Comparison of ENCODE assay signal across 1 cellular context in the genomic region with DNA sequence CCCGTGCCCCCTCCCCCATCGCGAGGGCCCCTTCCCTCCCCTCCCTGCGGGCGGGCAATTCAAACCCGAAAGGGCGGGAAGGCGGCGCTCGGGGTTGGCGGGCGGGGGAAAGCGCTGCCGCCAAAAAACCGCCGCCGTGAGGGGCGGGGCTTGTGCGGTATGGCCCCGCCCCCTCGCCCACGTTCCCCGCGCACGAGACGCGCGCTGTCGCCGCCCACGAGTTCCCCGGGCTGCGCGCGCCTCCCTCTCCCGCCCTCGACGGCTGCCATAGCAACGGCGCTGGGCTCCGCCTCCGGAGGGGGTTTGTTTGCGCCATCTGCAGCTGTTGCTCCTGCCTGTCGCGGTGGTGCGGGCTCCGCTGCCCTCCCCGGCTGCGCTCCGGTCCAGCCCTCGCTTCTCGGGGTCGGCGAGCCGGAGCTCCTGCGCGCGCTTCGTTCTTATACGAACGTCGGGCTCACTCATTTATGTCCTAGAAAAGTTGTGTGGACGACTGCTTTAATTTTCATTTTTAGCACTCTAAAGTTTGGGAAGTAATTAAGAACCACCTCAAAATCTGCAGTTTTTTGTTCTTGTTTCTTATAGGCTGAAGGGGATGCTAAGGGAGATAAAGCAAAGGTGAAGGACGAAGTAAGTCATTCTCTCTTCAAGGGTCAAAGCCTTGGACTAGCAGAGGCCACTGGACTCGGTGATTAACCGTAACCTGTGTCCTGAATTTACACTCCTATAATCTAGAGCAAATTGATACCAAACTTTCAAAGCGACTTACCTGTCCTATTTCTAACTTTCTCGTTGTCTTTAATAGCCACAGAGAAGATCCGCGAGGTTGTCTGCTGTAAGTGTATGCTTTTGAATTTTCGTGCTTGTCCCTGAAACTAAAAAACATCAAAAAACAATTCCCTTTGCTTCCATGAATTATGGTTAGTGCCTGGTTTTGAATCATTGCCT.
TF ChIP-seq lines count a peak whose summit lies in the region.

No MANE protein-coding gene starts in this region.

TF ChIP-seq in HCT116, 20 proteins besides CTCF, POLR2A, EP300 and RAD21 (continued from another document):
- TF ChIP-seq TCF7L2 (IDR thresholded peaks at IDR 0.05; ENCODE audit: borderline replicate concordance, extremely low read depth, insufficient read depth, insufficient read length) (peak; percentile 34), CEBPB (IDR thresholded peaks at IDR 0.05; ENCODE audit: low read depth) (peak; percentile 42; the same call in 1 of the 2 replicates), EZH2phosphoT487 (IDR thresholded peaks at IDR 0.05; ENCODE audit: borderline replicate concordance) (no peak), YY1 (IDR thresholded peaks at IDR 0.05; ENCODE audit: extremely low read depth, insufficient replicate concordance, low read depth, low read length) (no peak), SP1 (IDR thresholded peaks at IDR 0.05; ENCODE audit: low read depth) (peak; percentile 45), SIN3A (IDR thresholded peaks at IDR 0.05; ENCODE audit: low read depth) (peak; percentile 42; the same call in 1 of the 2 replicates), SRF (IDR thresholded peaks at IDR 0.05; ENCODE audit: low read depth) (no peak), CBX3 (IDR thresholded peaks at IDR 0.05; ENCODE audit: low read depth) (no peak), POLR2AphosphoS5 (IDR thresholded peaks at IDR 0.05; ENCODE audit: low read depth, low read length) (peak; percentile 84), EGR1 (IDR thresholded peaks at IDR 0.05; ENCODE audit: low read depth) (peak; percentile 99), JUND (IDR thresholded peaks at IDR 0.05) (no peak)
- TF ChIP-seq, protein P1, sequence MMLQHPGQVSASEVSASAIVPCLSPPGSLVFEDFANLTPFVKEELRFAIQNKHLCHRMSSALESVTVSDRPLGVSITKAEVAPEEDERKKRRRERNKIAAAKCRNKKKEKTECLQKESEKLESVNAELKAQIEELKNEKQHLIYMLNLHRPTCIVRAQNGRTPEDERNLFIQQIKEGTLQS (IDR thresholded peaks at IDR 0.05), result no peak
- TF ChIP-seq, protein P2, sequence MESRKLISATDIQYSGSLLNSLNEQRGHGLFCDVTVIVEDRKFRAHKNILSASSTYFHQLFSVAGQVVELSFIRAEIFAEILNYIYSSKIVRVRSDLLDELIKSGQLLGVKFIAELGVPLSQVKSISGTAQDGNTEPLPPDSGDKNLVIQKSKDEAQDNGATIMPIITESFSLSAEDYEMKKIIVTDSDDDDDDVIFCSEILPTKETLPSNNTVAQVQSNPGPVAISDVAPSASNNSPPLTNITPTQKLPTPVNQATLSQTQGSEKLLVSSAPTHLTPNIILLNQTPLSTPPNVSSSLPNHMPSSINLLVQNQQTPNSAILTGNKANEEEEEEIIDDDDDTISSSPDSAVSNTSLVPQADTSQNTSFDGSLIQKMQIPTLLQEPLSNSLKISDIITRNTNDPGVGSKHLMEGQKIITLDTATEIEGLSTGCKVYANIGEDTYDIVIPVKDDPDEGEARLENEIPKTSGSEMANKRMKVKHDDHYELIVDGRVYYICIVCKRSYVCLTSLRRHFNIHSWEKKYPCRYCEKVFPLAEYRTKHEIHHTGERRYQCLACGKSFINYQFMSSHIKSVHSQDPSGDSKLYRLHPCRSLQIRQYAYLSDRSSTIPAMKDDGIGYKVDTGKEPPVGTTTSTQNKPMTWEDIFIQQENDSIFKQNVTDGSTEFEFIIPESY (IDR thresholded peaks at IDR 0.05; ENCODE audit: extremely low read depth, insufficient replicate concordance, low read length), result peak; percentile 33
- TF ChIP-seq, protein P3, sequence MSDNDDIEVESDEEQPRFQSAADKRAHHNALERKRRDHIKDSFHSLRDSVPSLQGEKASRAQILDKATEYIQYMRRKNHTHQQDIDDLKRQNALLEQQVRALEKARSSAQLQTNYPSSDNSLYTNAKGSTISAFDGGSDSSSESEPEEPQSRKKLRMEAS (IDR thresholded peaks at IDR 0.05), result peak; percentile 88
